Comparison of ENCODE assay signal across 8 cellular contexts in genomic region chr4:26320453-26321325, GRCh38.
DNase-seq lines count a peak whose midpoint lies in the region; ATAC-seq lines count a peak whose summit lies in the region.

Gene RBPJ, plus strand, starts transcription at chr4:26321014. Its CDS starts 15 bp downstream, at chr4:26321029.

- H3K4me1 ChIP-seq in BLaER1 treated with 17β-estradiol and CSF1 and Interleukin-3, amounts not matched to agents 10 nM and 100 nM = peaks cover 39 to 55% (median 45%) of the 10 kb centered on the region in 10 experiments

- peak within 1 kb of the TSS; percentile 76 to 98 (median 90) for H3K4me3 ChIP-seq in BLaER1 treated with 17β-estradiol and CSF1 and Interleukin-3, amounts not matched to agents 10 nM and 100 nM

- H3K36me3 Mint-ChIP-seq in effector memory CD8-positive, alpha-beta T cell (ENCODE audit: insufficient read depth) = peaks cover 43% of the 10 kb centered on the region

- H3K9ac ChIP-seq in BLaER1 treated with 17β-estradiol and CSF1 and Interleukin-3, amounts not matched to agents 10 nM and 100 nM = peak within 1 kb of the TSS; percentile 95 to 99 (median 98)

- peak within 1 kb of the TSS; percentile 89 to 93 for H3K4me3 Mint-ChIP-seq in effector memory CD8-positive, alpha-beta T cell

- H3K36me3 ChIP-seq in BLaER1 treated with 17β-estradiol and CSF1 and Interleukin-3, amounts not matched to agents 10 nM and 100 nM = peaks cover 0 to 14% (median 0%) of the 10 kb centered on the region in 11 experiments; a peak in 4 of 22 replicates

- DNase-seq in HUDEP-2 (lab: John Stamatoyannopoulos, UW; ENCODE audit: unreplicated experiment in 76 of 76) (peak in 74 of 76 experiments; percentile 9 to 92 (median 70)), NOMO-1 treated with dmso at 0.1 percent for 144 hours (lab: John Stamatoyannopoulos, UW; ENCODE audit: unreplicated experiment) (peak; percentile 81), medulla oblongata (ENCODE audit: extremely low spot score) (peak; percentile 95)
- DNase-seq in activated CD8-positive, alpha-beta memory T cell treated with anti-CD3 and anti-CD28 coated beads for 4 hours (ENCODE audit: low read depth in 2 of 2) = peak; percentile 58 to 65
- peak; percentile 80 to 84 (median 84) for DNase-seq in effector memory CD8-positive, alpha-beta T cell
- peak; percentile 71 to 87 (median 75) for DNase-seq in stimulated activated CD4-positive, alpha-beta T cell treated with anti-CD3 and anti-CD28 coated beads, TNF-alpha, amount 100 ng/mL, for 48 hours (ENCODE audit: low read depth in 3 of 3)

- peaks cover 34 to 48% of the 10 kb centered on the region in 2 donors for H3K4me1 Mint-ChIP-seq in effector memory CD8-positive, alpha-beta T cell (ENCODE audit: low read depth in 2 of 2)

- no peaks in the 10 kb centered on the region for H3K27me3 ChIP-seq in BLaER1 treated with 17β-estradiol and CSF1 and Interleukin-3, amounts not matched to agents 10 nM and 100 nM

- no peaks in the 10 kb centered on the region for H3K27me3 Mint-ChIP-seq in effector memory CD8-positive, alpha-beta T cell

- H3K9me3 Mint-ChIP-seq in effector memory CD8-positive, alpha-beta T cell = no peaks in the 10 kb centered on the region

- H3K4me2 ChIP-seq in BLaER1 treated with 17β-estradiol and CSF1 and Interleukin-3, amounts not matched to agents 10 nM and 100 nM = peak within 1 kb of the TSS; percentile 88 to 99 (median 95)

- peak within 1 kb of the TSS; percentile 96 to 97 for H3K27ac Mint-ChIP-seq in effector memory CD8-positive, alpha-beta T cell

- H3K27ac ChIP-seq in BLaER1 treated with 17β-estradiol and CSF1 and Interleukin-3, amounts not matched to agents 10 nM and 100 nM = peak within 1 kb of the TSS; percentile 89 to 99 (median 97)

- peak; percentile 16 for ATAC-seq in GM19438 (IDR thresholded peaks at IDR 0.05; ENCODE audit: low read depth, unreplicated experiment)
- peak; percentile 25 for ATAC-seq in effector memory CD8-positive, alpha-beta T cell (replicated peaks)

- peaks cover 19 to 87% (median 43%) of the 10 kb centered on the region in 11 experiments for H4K20me1 ChIP-seq in BLaER1 treated with 17β-estradiol and CSF1 and Interleukin-3, amounts not matched to agents 10 nM and 100 nM

- peaks cover 4 to 22% (median 12%) of the 10 kb centered on the region in 11 experiments for H3K9me3 ChIP-seq in BLaER1 treated with 17β-estradiol and CSF1 and Interleukin-3, amounts not matched to agents 10 nM and 100 nM (replicated peaks in 1 of 11)

Comparison
In these comparisons a context has a peak if more than half of its experiments do, and no peak if none do; other contexts are left out.
1. Peak in every context shown above with its lines: DNase-seq, ATAC-seq, H3K4me3 ChIP-seq and H3K27ac ChIP-seq.